ENCODE assay signal across 11 cellular contexts in the genomic region with DNA sequence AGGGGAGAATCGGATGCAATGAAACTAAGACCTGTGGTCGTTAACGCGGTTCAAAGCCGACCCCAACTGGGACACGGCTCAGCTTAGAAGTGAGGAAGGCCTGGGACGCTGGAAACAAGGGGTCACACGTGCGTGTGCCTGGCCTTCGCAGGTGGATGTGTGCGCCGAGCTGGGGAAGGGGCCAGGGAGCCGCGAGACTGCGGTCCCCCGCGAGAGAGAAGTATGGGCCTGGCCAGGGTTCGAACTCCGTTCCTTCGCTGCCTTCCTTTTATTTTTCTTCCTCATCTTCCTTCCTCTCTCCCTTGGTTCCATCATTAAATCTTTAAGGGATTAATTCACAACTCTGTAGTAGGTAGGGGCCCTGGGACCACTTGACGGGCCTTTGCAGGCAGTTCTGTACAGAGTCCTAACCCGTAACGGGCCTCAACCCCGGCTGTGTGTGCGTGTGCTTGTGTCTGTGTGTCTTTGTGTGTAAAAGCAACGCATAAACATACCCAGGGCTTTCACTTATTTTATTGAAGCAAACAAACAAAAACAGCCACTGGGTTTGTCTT. TPM values are rescaled to one million over a fixed set of nuclear protein-coding genes. Genes with fewer than 3 reads are reported as not detected.
DNase-seq lines count a peak whose midpoint lies in the region; ATAC-seq and TF ChIP-seq lines count a peak whose summit lies in the region.
"Had no signal": no experiment of that assay in that cellular context is flagged by ENCODE, and none has a peak within 500 bp of the region (broad histone marks: within the 10 kb centered on the region; RNA-seq: fewer than 3 reads in every experiment).

No MANE protein-coding gene starts in this region.

- no CpG with 5 or more reads among the region's 26 CpGs for WGBS in mesendoderm (ENCODE audit: extremely low coverage, insufficient coverage, low lambda C conversion rate)

- H3K4me2 ChIP-seq in mesendoderm (ENCODE audit: low read length) (peak overlapping the region; percentile 48), OCI-LY7 (ENCODE audit: low read length) (no peak overlapping the region)
- H3K4me2 ChIP-seq: BLaER1 had no signal

- no peaks in the 10 kb centered on the region for H3K9me2 ChIP-seq in OCI-LY7 (ENCODE audit: insufficient read depth, low read length)

- CTCF ChIA-PET in OCI-LY7 (lab: Charles Lee; ENCODE audit: unreplicated experiment), result no interaction called here

- TF ChIP-seq CTCF in chondrocyte (IDR thresholded peaks at IDR 0.05), result no peak
- TF ChIP-seq CTCF in upper lobe of right lung (IDR thresholded peaks at IDR 0.05), result no peak
- TF ChIP-seq CTCF in OCI-LY7 (conservative IDR thresholded peaks at IDR 0.05; ENCODE audit: low read length), result no peak

- H3K36me3 ChIP-seq in mesendoderm (ENCODE audit: control insufficient read depth, insufficient read depth, low read length), result no peaks in the 10 kb centered on the region
- no peaks in the 10 kb centered on the region for H3K36me3 ChIP-seq in upper lobe of right lung
- H3K36me3 ChIP-seq in OCI-LY7 (ENCODE audit: insufficient read depth, low read length), result no peaks in the 10 kb centered on the region
- H3K36me3 ChIP-seq: BLaER1 had no signal

- H3K9me3 ChIP-seq in upper lobe of right lung (no peaks in the 10 kb centered on the region), OCI-LY7 (ENCODE audit: low read length) (no peaks in the 10 kb centered on the region)

- H3K4me1 Mint-ChIP-seq in activated naive CD4-positive, alpha-beta T cell treated with anti-CD3 and anti-CD28 coated beads, Interleukin-2, amount 50 U/mL, for 24 hours, result peaks cover 28% of the 10 kb centered on the region
- peaks cover 31% of the 10 kb centered on the region for H3K4me1 Mint-ChIP-seq in chondrocyte (ENCODE audit: low read depth)

- no peak overlapping the region for H2BK120ac ChIP-seq in mesendoderm (ENCODE audit: low read depth, low read length)

- H3K23ac ChIP-seq in mesendoderm (ENCODE audit: low read length), result no peak overlapping the region

- H3K27ac Mint-ChIP-seq in activated naive CD4-positive, alpha-beta T cell treated with anti-CD3 and anti-CD28 coated beads, Interleukin-2, amount 50 U/mL, for 24 hours, result peak overlapping the region; percentile 51
- H3K27ac Mint-ChIP-seq in activated naive CD4-positive, alpha-beta T cell treated with anti-CD3 and anti-CD28 coated beads, Interleukin-2, amount 50 U/mL, for 72 hours, result peak overlapping the region in 1 of 2 donors; percentile 92
- no peak overlapping the region for H3K27ac Mint-ChIP-seq in chondrocyte (ENCODE audit: unreplicated experiment)
- H3K27ac Mint-ChIP-seq: dendritic cell treated with granulocyte-macrophage colony-stimulating factor and Interleukin-4, amounts not matched to agents 40 ng/mL and 50 ng/mL, for 4 days had no signal

- peaks cover 57% of the 10 kb centered on the region for H3K27me3 Mint-ChIP-seq in activated naive CD4-positive, alpha-beta T cell treated with anti-CD3 and anti-CD28 coated beads, Interleukin-2, amount 50 U/mL, for 24 hours
- peaks cover 83% of the 10 kb centered on the region for H3K27me3 Mint-ChIP-seq in chondrocyte (ENCODE audit: low read depth)

- H3K4me3 Mint-ChIP-seq in activated naive CD4-positive, alpha-beta T cell treated with anti-CD3 and anti-CD28 coated beads, Interleukin-2, amount 50 U/mL, for 24 hours, result peak overlapping the region; percentile 44
- peak overlapping the region; percentile 65 for H3K4me3 Mint-ChIP-seq in chondrocyte (ENCODE audit: unreplicated experiment)
- H3K4me3 Mint-ChIP-seq: dendritic cell treated with granulocyte-macrophage colony-stimulating factor and Interleukin-4, amounts not matched to agents 40 ng/mL and 50 ng/mL, for 4 days had no signal

- H3K4me3 ChIP-seq in mesendoderm (ENCODE audit: low read length), result no peak overlapping the region
- peak overlapping the region; percentile 46 for H3K4me3 ChIP-seq in upper lobe of right lung
- H3K4me3 ChIP-seq in OCI-LY7 (ENCODE audit: low read depth, low read length, poor library complexity, severe bottlenecking), result no peak overlapping the region
- H3K4me3 ChIP-seq: BLaER1 had no signal

- H3K18ac ChIP-seq in mesendoderm (ENCODE audit: low read length), result no peak overlapping the region

- H3K9me3 Mint-ChIP-seq in activated naive CD4-positive, alpha-beta T cell treated with anti-CD3 and anti-CD28 coated beads, Interleukin-2, amount 50 U/mL, for 24 hours, result peaks cover 2% of the 10 kb centered on the region
- H3K9me3 Mint-ChIP-seq in activated naive CD4-positive, alpha-beta T cell treated with anti-CD3 and anti-CD28 coated beads, Interleukin-2, amount 50 U/mL, for 72 hours, result peaks cover 7 to 15% of the 10 kb centered on the region in 2 donors
- H3K9me3 Mint-ChIP-seq in chondrocyte (ENCODE audit: low read depth), result no peaks in the 10 kb centered on the region
- H3K9me3 Mint-ChIP-seq: dendritic cell treated with granulocyte-macrophage colony-stimulating factor and Interleukin-4, amounts not matched to agents 40 ng/mL and 50 ng/mL, for 4 days had no signal

- POLR2A ChIA-PET in OCI-LY7 (lab: Charles Lee), result no interaction called here

- H2AK5ac ChIP-seq in mesendoderm (ENCODE audit: low read length), result no peak overlapping the region

- no peak overlapping the region for H4K8ac ChIP-seq in mesendoderm (ENCODE audit: low read depth, low read length)

- H3K79me1 ChIP-seq in mesendoderm (ENCODE audit: low read length), result no peaks in the 10 kb centered on the region

- peaks cover 60% of the 10 kb centered on the region for H3K27me3 ChIP-seq in mesendoderm (ENCODE audit: insufficient read depth, low read length, poor library complexity)
- peaks cover 87% of the 10 kb centered on the region for H3K27me3 ChIP-seq in upper lobe of right lung
- H3K27me3 ChIP-seq: BLaER1 had no signal

- H3K36me3 Mint-ChIP-seq in activated naive CD4-positive, alpha-beta T cell treated with anti-CD3 and anti-CD28 coated beads, Interleukin-2, amount 50 U/mL, for 24 hours, result peaks cover 6% of the 10 kb centered on the region
- H3K36me3 Mint-ChIP-seq in activated naive CD4-positive, alpha-beta T cell treated with anti-CD3 and anti-CD28 coated beads, Interleukin-2, amount 50 U/mL, for 72 hours, result peaks cover 32 to 50% of the 10 kb centered on the region in 2 donors
- no peaks in the 10 kb centered on the region for H3K36me3 Mint-ChIP-seq in chondrocyte (ENCODE audit: low read depth)

- H2BK5ac ChIP-seq in mesendoderm (ENCODE audit: low read length), result no peak overlapping the region

- intact Hi-C loops in upper lobe of right lung (cut with DNase I), result no loop called here
- intact Hi-C loops in OCI-LY7 (cut with micrococcal nuclease; ENCODE audit: unreplicated experiment), result no loop called here

- H3K27ac ChIP-seq in mesendoderm (ENCODE audit: low read depth, low read length), result no peak overlapping the region
- peak overlapping the region; percentile 86 for H3K27ac ChIP-seq in upper lobe of right lung
- H3K27ac ChIP-seq in OCI-LY7 (ENCODE audit: low read depth, low read length, poor library complexity, severe bottlenecking), result no peak overlapping the region
- H3K27ac ChIP-seq: BLaER1 had no signal

- H4K5ac ChIP-seq in mesendoderm (ENCODE audit: low read length), result no peak overlapping the region

- no peak for DNase-seq in activated naive CD4-positive, alpha-beta T cell treated with anti-CD3 and anti-CD28 coated beads, Interleukin-2, amount 50 U/mL, for 72 hours (ENCODE audit: low spot score in 2 of 2)
- no peak for DNase-seq in chondrocyte (ENCODE audit: low spot score)
- DNase-seq in mesendoderm, result no peak
- DNase-seq in upper lobe of right lung, result no peak
- no peak for DNase-seq in G401 (ENCODE audit: low spot score)
- DNase-seq in OCI-LY7 (ENCODE audit: low spot score), result no peak
- DNase-seq in NCI-H82 (lab: John Stamatoyannopoulos, UW), result no peak
- DNase-seq: occipital lobe had no signal

- no peak overlapping the region for H3K4ac ChIP-seq in mesendoderm (ENCODE audit: low read depth, low read length)

- no peak overlapping the region for H3K9ac ChIP-seq in mesendoderm (ENCODE audit: low read length)
- H3K9ac ChIP-seq: BLaER1 had no signal

- no TSS peak for BruUV-seq in OCI-LY7 (replicated peaks; lab: Mats Ljungman, UMichigan)

- in situ Hi-C loops in G401 (cut with HindIII; ENCODE audit: low sequenced_read_pairs), result no loop called here

- no peak overlapping the region for H2BK15ac ChIP-seq in mesendoderm (replicated peaks; ENCODE audit: low read depth)

- H3K4me1 ChIP-seq in mesendoderm (ENCODE audit: control insufficient read depth, low read depth, low read length), result no peaks in the 10 kb centered on the region
- H3K4me1 ChIP-seq in upper lobe of right lung, result peaks cover 15% of the 10 kb centered on the region
- no peaks in the 10 kb centered on the region for H3K4me1 ChIP-seq in OCI-LY7 (ENCODE audit: insufficient read depth, low read length, poor library complexity, severe bottlenecking)
- H3K4me1 ChIP-seq: BLaER1 had no signal

- no peaks in the 10 kb centered on the region for H4K20me1 ChIP-seq in OCI-LY7 (ENCODE audit: insufficient read depth, low read length)
- H4K20me1 ChIP-seq: BLaER1 had no signal

- H2AFZ ChIP-seq in OCI-LY7 (ENCODE audit: low read length), result no peak overlapping the region

- H3K79me2 ChIP-seq in mesendoderm (ENCODE audit: control insufficient read depth, insufficient read depth, low read length) (no peaks in the 10 kb centered on the region), OCI-LY7 (ENCODE audit: insufficient read depth, low read depth, low read length) (no peaks in the 10 kb centered on the region)

- ATAC-seq in activated naive CD4-positive, alpha-beta T cell treated with anti-CD3 and anti-CD28 coated beads, Interleukin-2, amount 50 U/mL, for 72 hours, result no peak
- no peak for ATAC-seq in upper lobe of right lung

- no peak overlapping the region for H3K56ac ChIP-seq in mesendoderm (ENCODE audit: low read length)

RNA-seq across cellular contexts. Expression of a gene that starts 3.6 kb away (rescaled TPM):
- total RNA-seq in activated naive CD4-positive, alpha-beta T cell treated with anti-CD3 and anti-CD28 coated beads, Interleukin-2, amount 50 U/mL, for 72 hours, result not detected
- not detected in 3 replicates for total RNA-seq in chondrocyte
- polyA plus RNA-seq in mesendoderm (2013, experiment 1 of 2), result 0.04 TPM
- polyA plus RNA-seq in mesendoderm (2013, experiment 2 of 2), result 0.01 TPM
- 7.9 TPM for total RNA-seq in upper lobe of right lung
- total RNA-seq in G401 (2014; rRNA removed; shearing (Covaris generic)), result not detected in 2 replicates
- not detected in 2 replicates for total RNA-seq in OCI-LY7 (2014; rRNA removed; shearing (Covaris generic))
- total RNA-seq in OCI-LY7 (2022), result not detected in 2 replicates

RNA-seq across cellular contexts. Expression of a gene that starts 4.0 kb away (rescaled TPM):
- total RNA-seq in activated naive CD4-positive, alpha-beta T cell treated with anti-CD3 and anti-CD28 coated beads, Interleukin-2, amount 50 U/mL, for 72 hours, result under 1 TPM in 1 of 2 donors, not detected in 1; 0.16 TPM
- total RNA-seq in chondrocyte, result not detected in 3 replicates
- 0.07 TPM for polyA plus RNA-seq in mesendoderm (2013, experiment 1 of 2)
- polyA plus RNA-seq in mesendoderm (2013, experiment 2 of 2), result 0.07 TPM
- total RNA-seq in upper lobe of right lung, result 20.6 TPM
- not detected in 2 replicates for total RNA-seq in G401 (2014; rRNA removed; shearing (Covaris generic))
- not detected in 2 replicates for total RNA-seq in OCI-LY7 (2014; rRNA removed; shearing (Covaris generic))
- not detected in 2 replicates for total RNA-seq in OCI-LY7 (2022)
- total RNA-seq: occipital lobe had no signal

Comparison
In these comparisons a context has a peak if more than half of its experiments do, and no peak if none do; other contexts are left out.
1. RNA of a gene that starts 4.0 kb away (total RNA-seq): 20.6 TPM in upper lobe of right lung (single experiment); 0.16 TPM in activated naive CD4-positive, alpha-beta T cell treated with anti-CD3 and anti-CD28 coated beads, Interleukin-2, amount 50 U/mL, for 72 hours, not detected in chondrocyte, not detected in G401 and not detected in OCI-LY7; every median in the first group is over 10 times any median in the second.